In the genomic region with DNA sequence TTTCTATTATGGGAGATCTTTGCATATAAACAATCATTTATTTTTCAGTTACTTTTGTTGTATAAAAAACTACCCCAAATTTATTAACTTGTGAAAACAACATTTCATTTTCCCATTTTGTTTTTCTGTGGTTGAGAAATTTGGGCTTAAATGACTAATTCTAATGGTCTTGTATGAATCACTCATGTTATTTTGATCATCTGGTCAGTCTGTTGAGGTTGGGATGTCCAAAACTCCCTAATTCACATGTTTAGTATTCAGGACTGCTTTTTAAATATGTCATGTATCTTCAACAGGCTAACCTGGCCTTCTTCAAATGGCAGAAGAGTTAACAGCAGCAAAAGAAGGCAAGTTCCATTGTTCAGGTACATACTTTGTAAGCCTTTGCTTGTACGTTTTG, we compare ENCODE assay signal across 1 cellular context.
A peak's percentile ranks its signal among the peaks of the same experiment; 100 is the strongest.
TF ChIP-seq lines count a peak whose summit lies in the region.

No MANE protein-coding gene starts in this region.

TF ChIP-seq in GM12878, 131 proteins besides CTCF, POLR2A, EP300 and RAD21 (continued from another document and continues in another):
- TF ChIP-seq, protein P1, sequence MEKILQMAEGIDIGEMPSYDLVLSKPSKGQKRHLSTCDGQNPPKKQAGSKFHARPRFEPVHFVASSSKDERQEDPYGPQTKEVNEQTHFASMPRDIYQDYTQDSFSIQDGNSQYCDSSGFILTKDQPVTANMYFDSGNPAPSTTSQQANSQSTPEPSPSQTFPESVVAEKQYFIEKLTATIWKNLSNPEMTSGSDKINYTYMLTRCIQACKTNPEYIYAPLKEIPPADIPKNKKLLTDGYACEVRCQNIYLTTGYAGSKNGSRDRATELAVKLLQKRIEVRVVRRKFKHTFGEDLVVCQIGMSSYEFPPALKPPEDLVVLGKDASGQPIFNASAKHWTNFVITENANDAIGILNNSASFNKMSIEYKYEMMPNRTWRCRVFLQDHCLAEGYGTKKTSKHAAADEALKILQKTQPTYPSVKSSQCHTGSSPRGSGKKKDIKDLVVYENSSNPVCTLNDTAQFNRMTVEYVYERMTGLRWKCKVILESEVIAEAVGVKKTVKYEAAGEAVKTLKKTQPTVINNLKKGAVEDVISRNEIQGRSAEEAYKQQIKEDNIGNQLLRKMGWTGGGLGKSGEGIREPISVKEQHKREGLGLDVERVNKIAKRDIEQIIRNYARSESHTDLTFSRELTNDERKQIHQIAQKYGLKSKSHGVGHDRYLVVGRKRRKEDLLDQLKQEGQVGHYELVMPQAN (conservative IDR thresholded peaks at IDR 0.05) = no peak
- TF ChIP-seq MEF2A (IDR thresholded peaks at IDR 0.05; ENCODE audit: insufficient read depth, low read depth, low read length) (peak; percentile 91), CHD4 (IDR thresholded peaks at IDR 0.05) (no peak), YBX1 (IDR thresholded peaks at IDR 0.05) (no peak), MEF2B (IDR thresholded peaks at IDR 0.05; ENCODE audit: partially characterized antibody, poor library complexity, severe bottlenecking) (peak; percentile 68), SUPT20H (IDR thresholded peaks at IDR 0.05; ENCODE audit: borderline replicate concordance, control insufficient read depth, low read depth, low read length) (no peak), DPF2 (IDR thresholded peaks at IDR 0.05) (peak; percentile 81; the same call in 1 of the 2 replicates), TAF1 (IDR thresholded peaks at IDR 0.05; ENCODE audit: borderline replicate concordance, low read depth, low read length) (no peak), NFIC (IDR thresholded peaks at IDR 0.05; ENCODE audit: low read depth, low read length) (peak; percentile 99), TCF7 (IDR thresholded peaks at IDR 0.05; ENCODE audit: borderline replicate concordance) (no peak), FOXM1 (IDR thresholded peaks at IDR 0.05; ENCODE audit: low read depth, low read length) (peak; percentile 96; the same call in 1 of the 2 replicates), JUND (IDR thresholded peaks at IDR 0.05; ENCODE audit: low read depth, low read length) (no peak; the same call in 1 of the 2 replicates), CHD1 (IDR thresholded peaks at IDR 0.05; ENCODE audit: low read depth, low read length) (no peak), JUNB (IDR thresholded peaks at IDR 0.05) (peak; percentile 95), FOXK2 (IDR thresholded peaks at IDR 0.05) (no peak), RCOR1 (conservative IDR thresholded peaks at IDR 0.05; ENCODE audit: low read depth, low read length) (no peak), CEBPB (IDR thresholded peaks at IDR 0.05; ENCODE audit: borderline replicate concordance in 1 of 2, low read depth in 2 of 2, low read length in 2 of 2) (no peak), BHLHE40 (IDR thresholded peaks at IDR 0.05; ENCODE audit: borderline replicate concordance in 1 of 2, low read depth in 2 of 2, low read length in 1 of 2) (no peak), ETV6 (conservative IDR thresholded peaks at IDR 0.05 in 1 of 2, IDR thresholded peaks at IDR 0.05 in 1 of 2; ENCODE audit: borderline replicate concordance in 1 of 2, low read depth in 1 of 2) (no peak), NR2C2 (IDR thresholded peaks at IDR 0.05; ENCODE audit: borderline replicate concordance, control insufficient read depth, insufficient read length, low read depth) (no peak), GABPA (IDR thresholded peaks at IDR 0.05; ENCODE audit: low read depth) (peak; percentile 62; the same call in 1 of the 2 replicates), NR2C1 (IDR thresholded peaks at IDR 0.05) (no peak), RUNX3 (IDR thresholded peaks at IDR 0.05; ENCODE audit: low read length) (peak; percentile 98), ZNF384 (IDR thresholded peaks at IDR 0.05; ENCODE audit: borderline replicate concordance, low read depth, low read length) (no peak), MTA2 (IDR thresholded peaks at IDR 0.05; ENCODE audit: low read depth) (peak; percentile 75), NFYA (IDR thresholded peaks at IDR 0.05; ENCODE audit: borderline replicate concordance, low read depth, low read length) (no peak), POU2F2 (IDR thresholded peaks at IDR 0.05; ENCODE audit: borderline replicate concordance, low read depth, low read length) (no peak)
- TF ChIP-seq, protein P2, sequence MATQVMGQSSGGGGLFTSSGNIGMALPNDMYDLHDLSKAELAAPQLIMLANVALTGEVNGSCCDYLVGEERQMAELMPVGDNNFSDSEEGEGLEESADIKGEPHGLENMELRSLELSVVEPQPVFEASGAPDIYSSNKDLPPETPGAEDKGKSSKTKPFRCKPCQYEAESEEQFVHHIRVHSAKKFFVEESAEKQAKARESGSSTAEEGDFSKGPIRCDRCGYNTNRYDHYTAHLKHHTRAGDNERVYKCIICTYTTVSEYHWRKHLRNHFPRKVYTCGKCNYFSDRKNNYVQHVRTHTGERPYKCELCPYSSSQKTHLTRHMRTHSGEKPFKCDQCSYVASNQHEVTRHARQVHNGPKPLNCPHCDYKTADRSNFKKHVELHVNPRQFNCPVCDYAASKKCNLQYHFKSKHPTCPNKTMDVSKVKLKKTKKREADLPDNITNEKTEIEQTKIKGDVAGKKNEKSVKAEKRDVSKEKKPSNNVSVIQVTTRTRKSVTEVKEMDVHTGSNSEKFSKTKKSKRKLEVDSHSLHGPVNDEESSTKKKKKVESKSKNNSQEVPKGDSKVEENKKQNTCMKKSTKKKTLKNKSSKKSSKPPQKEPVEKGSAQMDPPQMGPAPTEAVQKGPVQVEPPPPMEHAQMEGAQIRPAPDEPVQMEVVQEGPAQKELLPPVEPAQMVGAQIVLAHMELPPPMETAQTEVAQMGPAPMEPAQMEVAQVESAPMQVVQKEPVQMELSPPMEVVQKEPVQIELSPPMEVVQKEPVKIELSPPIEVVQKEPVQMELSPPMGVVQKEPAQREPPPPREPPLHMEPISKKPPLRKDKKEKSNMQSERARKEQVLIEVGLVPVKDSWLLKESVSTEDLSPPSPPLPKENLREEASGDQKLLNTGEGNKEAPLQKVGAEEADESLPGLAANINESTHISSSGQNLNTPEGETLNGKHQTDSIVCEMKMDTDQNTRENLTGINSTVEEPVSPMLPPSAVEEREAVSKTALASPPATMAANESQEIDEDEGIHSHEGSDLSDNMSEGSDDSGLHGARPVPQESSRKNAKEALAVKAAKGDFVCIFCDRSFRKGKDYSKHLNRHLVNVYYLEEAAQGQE (IDR thresholded peaks at IDR 0.05; ENCODE audit: low read depth, low read length) = no peak
- TF ChIP-seq, protein P3, sequence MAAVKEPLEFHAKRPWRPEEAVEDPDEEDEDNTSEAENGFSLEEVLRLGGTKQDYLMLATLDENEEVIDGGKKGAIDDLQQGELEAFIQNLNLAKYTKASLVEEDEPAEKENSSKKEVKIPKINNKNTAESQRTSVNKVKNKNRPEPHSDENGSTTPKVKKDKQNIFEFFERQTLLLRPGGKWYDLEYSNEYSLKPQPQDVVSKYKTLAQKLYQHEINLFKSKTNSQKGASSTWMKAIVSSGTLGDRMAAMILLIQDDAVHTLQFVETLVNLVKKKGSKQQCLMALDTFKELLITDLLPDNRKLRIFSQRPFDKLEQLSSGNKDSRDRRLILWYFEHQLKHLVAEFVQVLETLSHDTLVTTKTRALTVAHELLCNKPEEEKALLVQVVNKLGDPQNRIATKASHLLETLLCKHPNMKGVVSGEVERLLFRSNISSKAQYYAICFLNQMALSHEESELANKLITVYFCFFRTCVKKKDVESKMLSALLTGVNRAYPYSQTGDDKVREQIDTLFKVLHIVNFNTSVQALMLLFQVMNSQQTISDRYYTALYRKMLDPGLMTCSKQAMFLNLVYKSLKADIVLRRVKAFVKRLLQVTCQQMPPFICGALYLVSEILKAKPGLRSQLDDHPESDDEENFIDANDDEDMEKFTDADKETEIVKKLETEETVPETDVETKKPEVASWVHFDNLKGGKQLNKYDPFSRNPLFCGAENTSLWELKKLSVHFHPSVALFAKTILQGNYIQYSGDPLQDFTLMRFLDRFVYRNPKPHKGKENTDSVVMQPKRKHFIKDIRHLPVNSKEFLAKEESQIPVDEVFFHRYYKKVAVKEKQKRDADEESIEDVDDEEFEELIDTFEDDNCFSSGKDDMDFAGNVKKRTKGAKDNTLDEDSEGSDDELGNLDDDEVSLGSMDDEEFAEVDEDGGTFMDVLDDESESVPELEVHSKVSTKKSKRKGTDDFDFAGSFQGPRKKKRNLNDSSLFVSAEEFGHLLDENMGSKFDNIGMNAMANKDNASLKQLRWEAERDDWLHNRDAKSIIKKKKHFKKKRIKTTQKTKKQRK (IDR thresholded peaks at IDR 0.05; ENCODE audit: low read depth, low read length) = no peak
- TF ChIP-seq, protein P4, sequence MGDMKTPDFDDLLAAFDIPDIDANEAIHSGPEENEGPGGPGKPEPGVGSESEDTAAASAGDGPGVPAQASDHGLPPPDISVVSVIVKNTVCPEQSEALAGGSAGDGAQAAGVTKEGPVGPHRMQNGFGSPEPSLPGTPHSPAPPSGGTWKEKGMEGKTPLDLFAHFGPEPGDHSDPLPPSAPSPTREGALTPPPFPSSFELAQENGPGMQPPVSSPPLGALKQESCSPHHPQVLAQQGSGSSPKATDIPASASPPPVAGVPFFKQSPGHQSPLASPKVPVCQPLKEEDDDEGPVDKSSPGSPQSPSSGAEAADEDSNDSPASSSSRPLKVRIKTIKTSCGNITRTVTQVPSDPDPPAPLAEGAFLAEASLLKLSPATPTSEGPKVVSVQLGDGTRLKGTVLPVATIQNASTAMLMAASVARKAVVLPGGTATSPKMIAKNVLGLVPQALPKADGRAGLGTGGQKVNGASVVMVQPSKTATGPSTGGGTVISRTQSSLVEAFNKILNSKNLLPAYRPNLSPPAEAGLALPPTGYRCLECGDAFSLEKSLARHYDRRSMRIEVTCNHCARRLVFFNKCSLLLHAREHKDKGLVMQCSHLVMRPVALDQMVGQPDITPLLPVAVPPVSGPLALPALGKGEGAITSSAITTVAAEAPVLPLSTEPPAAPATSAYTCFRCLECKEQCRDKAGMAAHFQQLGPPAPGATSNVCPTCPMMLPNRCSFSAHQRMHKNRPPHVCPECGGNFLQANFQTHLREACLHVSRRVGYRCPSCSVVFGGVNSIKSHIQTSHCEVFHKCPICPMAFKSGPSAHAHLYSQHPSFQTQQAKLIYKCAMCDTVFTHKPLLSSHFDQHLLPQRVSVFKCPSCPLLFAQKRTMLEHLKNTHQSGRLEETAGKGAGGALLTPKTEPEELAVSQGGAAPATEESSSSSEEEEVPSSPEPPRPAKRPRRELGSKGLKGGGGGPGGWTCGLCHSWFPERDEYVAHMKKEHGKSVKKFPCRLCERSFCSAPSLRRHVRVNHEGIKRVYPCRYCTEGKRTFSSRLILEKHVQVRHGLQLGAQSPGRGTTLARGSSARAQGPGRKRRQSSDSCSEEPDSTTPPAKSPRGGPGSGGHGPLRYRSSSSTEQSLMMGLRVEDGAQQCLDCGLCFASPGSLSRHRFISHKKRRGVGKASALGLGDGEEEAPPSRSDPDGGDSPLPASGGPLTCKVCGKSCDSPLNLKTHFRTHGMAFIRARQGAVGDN (IDR thresholded peaks at IDR 0.05) = no peak
- TF ChIP-seq, protein P5, sequence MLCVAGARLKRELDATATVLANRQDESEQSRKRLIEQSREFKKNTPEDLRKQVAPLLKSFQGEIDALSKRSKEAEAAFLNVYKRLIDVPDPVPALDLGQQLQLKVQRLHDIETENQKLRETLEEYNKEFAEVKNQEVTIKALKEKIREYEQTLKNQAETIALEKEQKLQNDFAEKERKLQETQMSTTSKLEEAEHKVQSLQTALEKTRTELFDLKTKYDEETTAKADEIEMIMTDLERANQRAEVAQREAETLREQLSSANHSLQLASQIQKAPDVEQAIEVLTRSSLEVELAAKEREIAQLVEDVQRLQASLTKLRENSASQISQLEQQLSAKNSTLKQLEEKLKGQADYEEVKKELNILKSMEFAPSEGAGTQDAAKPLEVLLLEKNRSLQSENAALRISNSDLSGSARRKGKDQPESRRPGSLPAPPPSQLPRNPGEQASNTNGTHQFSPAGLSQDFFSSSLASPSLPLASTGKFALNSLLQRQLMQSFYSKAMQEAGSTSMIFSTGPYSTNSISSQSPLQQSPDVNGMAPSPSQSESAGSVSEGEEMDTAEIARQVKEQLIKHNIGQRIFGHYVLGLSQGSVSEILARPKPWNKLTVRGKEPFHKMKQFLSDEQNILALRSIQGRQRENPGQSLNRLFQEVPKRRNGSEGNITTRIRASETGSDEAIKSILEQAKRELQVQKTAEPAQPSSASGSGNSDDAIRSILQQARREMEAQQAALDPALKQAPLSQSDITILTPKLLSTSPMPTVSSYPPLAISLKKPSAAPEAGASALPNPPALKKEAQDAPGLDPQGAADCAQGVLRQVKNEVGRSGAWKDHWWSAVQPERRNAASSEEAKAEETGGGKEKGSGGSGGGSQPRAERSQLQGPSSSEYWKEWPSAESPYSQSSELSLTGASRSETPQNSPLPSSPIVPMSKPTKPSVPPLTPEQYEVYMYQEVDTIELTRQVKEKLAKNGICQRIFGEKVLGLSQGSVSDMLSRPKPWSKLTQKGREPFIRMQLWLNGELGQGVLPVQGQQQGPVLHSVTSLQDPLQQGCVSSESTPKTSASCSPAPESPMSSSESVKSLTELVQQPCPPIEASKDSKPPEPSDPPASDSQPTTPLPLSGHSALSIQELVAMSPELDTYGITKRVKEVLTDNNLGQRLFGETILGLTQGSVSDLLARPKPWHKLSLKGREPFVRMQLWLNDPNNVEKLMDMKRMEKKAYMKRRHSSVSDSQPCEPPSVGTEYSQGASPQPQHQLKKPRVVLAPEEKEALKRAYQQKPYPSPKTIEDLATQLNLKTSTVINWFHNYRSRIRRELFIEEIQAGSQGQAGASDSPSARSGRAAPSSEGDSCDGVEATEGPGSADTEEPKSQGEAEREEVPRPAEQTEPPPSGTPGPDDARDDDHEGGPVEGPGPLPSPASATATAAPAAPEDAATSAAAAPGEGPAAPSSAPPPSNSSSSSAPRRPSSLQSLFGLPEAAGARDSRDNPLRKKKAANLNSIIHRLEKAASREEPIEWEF (IDR thresholded peaks at IDR 0.05; ENCODE audit: insufficient replicate concordance, low read depth, low read length) = no peak
- TF ChIP-seq, protein P6, sequence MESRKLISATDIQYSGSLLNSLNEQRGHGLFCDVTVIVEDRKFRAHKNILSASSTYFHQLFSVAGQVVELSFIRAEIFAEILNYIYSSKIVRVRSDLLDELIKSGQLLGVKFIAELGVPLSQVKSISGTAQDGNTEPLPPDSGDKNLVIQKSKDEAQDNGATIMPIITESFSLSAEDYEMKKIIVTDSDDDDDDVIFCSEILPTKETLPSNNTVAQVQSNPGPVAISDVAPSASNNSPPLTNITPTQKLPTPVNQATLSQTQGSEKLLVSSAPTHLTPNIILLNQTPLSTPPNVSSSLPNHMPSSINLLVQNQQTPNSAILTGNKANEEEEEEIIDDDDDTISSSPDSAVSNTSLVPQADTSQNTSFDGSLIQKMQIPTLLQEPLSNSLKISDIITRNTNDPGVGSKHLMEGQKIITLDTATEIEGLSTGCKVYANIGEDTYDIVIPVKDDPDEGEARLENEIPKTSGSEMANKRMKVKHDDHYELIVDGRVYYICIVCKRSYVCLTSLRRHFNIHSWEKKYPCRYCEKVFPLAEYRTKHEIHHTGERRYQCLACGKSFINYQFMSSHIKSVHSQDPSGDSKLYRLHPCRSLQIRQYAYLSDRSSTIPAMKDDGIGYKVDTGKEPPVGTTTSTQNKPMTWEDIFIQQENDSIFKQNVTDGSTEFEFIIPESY (IDR thresholded peaks at IDR 0.05) = no peak
